ENCODE assay signal across 22 cellular contexts in the genomic region with DNA sequence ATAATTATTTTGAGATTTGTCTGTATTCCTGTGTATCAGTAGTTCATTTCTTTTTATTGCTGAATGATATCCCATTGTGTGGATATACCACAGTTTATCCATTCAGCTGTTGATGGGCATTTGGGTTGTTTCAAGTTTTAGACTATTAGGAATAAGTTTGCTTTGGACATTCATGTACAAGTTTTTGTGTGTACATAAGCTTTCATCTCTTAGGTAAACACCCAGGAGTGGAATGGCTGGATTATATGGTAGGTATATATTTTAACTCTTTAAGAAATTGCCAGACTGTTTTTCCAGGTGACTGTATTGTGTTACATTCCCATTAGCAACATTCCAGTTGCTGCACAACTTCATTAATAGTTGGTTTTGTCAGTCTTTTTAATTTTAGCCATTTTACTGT.
"Had no signal": no experiment of that assay in that cellular context is flagged by ENCODE, and none has a peak within 500 bp of the region (broad histone marks: within the 10 kb centered on the region; RNA-seq: fewer than 3 reads in every experiment).

No MANE protein-coding gene starts in this region.

- H3K27ac ChIP-seq: left lung, lower lobe of right lung, ovary, right atrium auricular region, skin epidermis, spleen, tibial nerve, uterus had no signal

- DNase-seq: hippocampal formation; kidney glomerular epithelial cell; left cardiac atrium; left lung; lower lobe of right lung; mammary epithelial cell; mesenchymal stem cell; naive thymus-derived CD8-positive, alpha-beta T cell; ovary; spleen; stimulated activated CD4-positive, alpha-beta T cell treated with anti-CD3 and anti-CD28 coated beads, Interleukin-4, amount 100 ng/mL, for 24 hours; stimulated activated naive CD4-positive, alpha-beta T cell; uterus had no signal

- H3K27me3 ChIP-seq: left lung, ovary, right atrium auricular region, spleen, tibial nerve, uterus had no signal

- FAIRE-seq: keratinocyte had no signal

- H3K4me1 Mint-ChIP-seq: naive thymus-derived CD8-positive, alpha-beta T cell had no signal

- H3K36me3 Mint-ChIP-seq: stimulated activated effector memory CD8-positive, alpha-beta T cell treated with anti-CD3 and anti-CD28 coated beads, Interleukin-12 subunit alpha, Interleukin-12 subunit beta, amount 100 ng/mL, for 72 hours; type B pancreatic cell had no signal

- H3K27me3 Mint-ChIP-seq: progenitor cell of endocrine pancreas, type B pancreatic cell had no signal

- H3K4me3 Mint-ChIP-seq: naive thymus-derived CD8-positive, alpha-beta T cell; nephron; stimulated activated effector memory CD8-positive, alpha-beta T cell treated with anti-CD3 and anti-CD28 coated beads, Interleukin-12 subunit alpha, Interleukin-12 subunit beta, amount 100 ng/mL, for 72 hours; stimulated activated naive CD8-positive, alpha-beta T cell treated with anti-CD3 and anti-CD28 coated beads, Interleukin-15, Interleukin-2, amounts not matched to agents 100 ng/mL and 50 ng/mL, for 24 hours; type B pancreatic cell had no signal

- H3K27ac Mint-ChIP-seq: progenitor cell of endocrine pancreas; stimulated activated effector memory CD8-positive, alpha-beta T cell treated with anti-CD3 and anti-CD28 coated beads, Interleukin-12 subunit alpha, Interleukin-12 subunit beta, amount 100 ng/mL, for 72 hours; stimulated activated naive CD8-positive, alpha-beta T cell treated with anti-CD3 and anti-CD28 coated beads, Interleukin-15, Interleukin-2, amounts not matched to agents 100 ng/mL and 50 ng/mL, for 24 hours; type B pancreatic cell had no signal

- H3K4me3 ChIP-seq: left lung, lower lobe of right lung, ovary, right atrium auricular region, skin epidermis, spleen, tibial nerve, uterus had no signal
